ENCODE assay signal across 21 cellular contexts in genomic region chr10:79410315-79411094, GRCh38. TPM values are rescaled to one million over a fixed set of nuclear protein-coding genes. Genes with fewer than 3 reads are reported as not detected.
DNase-seq lines count a peak whose midpoint lies in the region; ATAC-seq, FAIRE-seq and TF ChIP-seq lines count a peak whose summit lies in the region.
"Had no signal": no experiment of that assay in that cellular context is flagged by ENCODE, and none has a peak within 500 bp of the region (broad histone marks: within the 10 kb centered on the region; RNA-seq: fewer than 3 reads in every experiment).

No MANE protein-coding gene starts in this region.

- peak overlapping the region; percentile 6 for H3K27ac Mint-ChIP-seq in astrocyte (ENCODE audit: unreplicated experiment)
- no peak overlapping the region for H3K27ac Mint-ChIP-seq in activated CD8-positive, alpha-beta memory T cell treated with anti-CD3 and anti-CD28 coated beads, Interleukin-2, amount 10 ng/mL, durations not matched to agents 7 days and 5 days
- H3K27ac Mint-ChIP-seq: activated B cell treated with CpG ODN at 0.5 μM for 24 hours; activated CD8-positive, alpha-beta T cell treated with anti-CD3 and anti-CD28 coated beads for 36 hours had no signal

- DNase-seq in astrocyte (ENCODE audit: low read depth) (no peak), globus pallidus (ENCODE audit: low spot score) (peak; percentile 69), mucosa of descending colon (peak in 2 of 3 donors; percentile 16 to 25), suprapubic skin (ENCODE audit: low spot score in 2 of 2) (no peak), transverse colon (no peak), NCI-H1092 treated with DMSO at 0.1 percent for 48 hours (lab: John Stamatoyannopoulos, UW) (no peak), prostate gland (ENCODE audit: low spot score) (no peak)
- DNase-seq in activated CD8-positive, alpha-beta memory T cell treated with anti-CD3 and anti-CD28 coated beads, Interleukin-2, amount 10 ng/mL, durations not matched to agents 7 days and 5 days: no peak
- DNase-seq: activated B cell treated with CpG ODN at 0.5 μM for 24 hours; activated CD8-positive, alpha-beta T cell treated with anti-CD3 and anti-CD28 coated beads for 36 hours; activated gamma-delta T cell; activated T-cell treated with anti-CD3 and anti-CD28 coated beads for 4 hours; effector memory CD4-positive, alpha-beta T cell; NCI-H2081 treated with DMSO at 0.1 percent for 48 hours; OCI-M1; stimulated activated CD8-positive, alpha-beta memory T cell treated with anti-CD3 and anti-CD28 coated beads, Interleukin-4, amount 100 ng/mL, for 48 hours; T1000; trophoblast cell had no signal

- FAIRE-seq in astrocyte (lab: Jason Lieb, UNC): no peak

- no peak overlapping the region for H3K4me3 Mint-ChIP-seq in astrocyte (ENCODE audit: unreplicated experiment)
- no peak overlapping the region for H3K4me3 Mint-ChIP-seq in activated CD8-positive, alpha-beta memory T cell treated with anti-CD3 and anti-CD28 coated beads, Interleukin-2, amount 10 ng/mL, durations not matched to agents 7 days and 5 days
- H3K4me3 Mint-ChIP-seq: activated B cell treated with CpG ODN at 0.5 μM for 24 hours; activated CD8-positive, alpha-beta T cell treated with anti-CD3 and anti-CD28 coated beads for 36 hours; brain had no signal

- no peak overlapping the region for H3K4me2 ChIP-seq in astrocyte (ENCODE audit: low read length)

- H3K36me3 ChIP-seq in astrocyte (ENCODE audit: insufficient read depth, low read length): peaks cover 4% of the 10 kb centered on the region
- no peaks in the 10 kb centered on the region for H3K36me3 ChIP-seq in mucosa of descending colon (ENCODE audit: low read depth)
- H3K36me3 ChIP-seq in suprapubic skin: no peaks in the 10 kb centered on the region
- H3K36me3 ChIP-seq in transverse colon: no peaks in the 10 kb centered on the region
- H3K36me3 ChIP-seq in prostate gland: no peaks in the 10 kb centered on the region
- H3K36me3 ChIP-seq: gastrocnemius medialis had no signal

- no peak for ATAC-seq in mucosa of descending colon
- ATAC-seq in activated CD8-positive, alpha-beta memory T cell treated with anti-CD3 and anti-CD28 coated beads, Interleukin-2, amount 10 ng/mL, durations not matched to agents 7 days and 5 days: no peak
- ATAC-seq: activated CD8-positive, alpha-beta T cell treated with anti-CD3 and anti-CD28 coated beads for 36 hours; gastrocnemius medialis had no signal

- CTCF ChIA-PET in activated CD8-positive, alpha-beta memory T cell treated with anti-CD3 and anti-CD28 coated beads, Interleukin-2, amount 10 ng/mL, durations not matched to agents 7 days and 5 days (lab: Charles Lee): no interaction called here

- in situ Hi-C loops in transverse colon (cut with MboI; ENCODE audit: low pct_ligation_motif_present in 1 of 4, low pct_unique_long_range_greater_than_20kb in 1 of 4, low sequenced_read_pairs in 3 of 4): no loop called here

- H2AFZ ChIP-seq in astrocyte (ENCODE audit: low read depth, low read length): no peak overlapping the region

- H4K20me1 ChIP-seq in astrocyte (ENCODE audit: insufficient read depth, low read length): peaks cover 53% of the 10 kb centered on the region

- H3K27me3 Mint-ChIP-seq in astrocyte (ENCODE audit: low read depth, unreplicated experiment): peaks cover 9% of the 10 kb centered on the region
- no peaks in the 10 kb centered on the region for H3K27me3 Mint-ChIP-seq in activated CD8-positive, alpha-beta memory T cell treated with anti-CD3 and anti-CD28 coated beads, Interleukin-2, amount 10 ng/mL, durations not matched to agents 7 days and 5 days
- H3K27me3 Mint-ChIP-seq: activated B cell treated with CpG ODN at 0.5 μM for 24 hours; activated CD8-positive, alpha-beta T cell treated with anti-CD3 and anti-CD28 coated beads for 36 hours; brain had no signal

- no peaks in the 10 kb centered on the region for H3K27me3 ChIP-seq in astrocyte (ENCODE audit: insufficient read depth, low read length)
- H3K27me3 ChIP-seq in suprapubic skin: no peaks in the 10 kb centered on the region
- no peaks in the 10 kb centered on the region for H3K27me3 ChIP-seq in transverse colon
- no peaks in the 10 kb centered on the region for H3K27me3 ChIP-seq in prostate gland (replicated peaks; ENCODE audit: insufficient read depth)
- H3K27me3 ChIP-seq: gastrocnemius medialis had no signal

- no peak overlapping the region for H3K4me3 ChIP-seq in astrocyte (ENCODE audit: insufficient read depth, low read depth, low read length)
- H3K4me3 ChIP-seq in mucosa of descending colon: no peak overlapping the region
- no peak overlapping the region for H3K4me3 ChIP-seq in suprapubic skin
- no peak overlapping the region for H3K4me3 ChIP-seq in transverse colon
- H3K4me3 ChIP-seq in prostate gland: no peak overlapping the region
- H3K4me3 ChIP-seq: gastrocnemius medialis, lung had no signal

- H3K9me3 Mint-ChIP-seq in astrocyte (ENCODE audit: unreplicated experiment): no peaks in the 10 kb centered on the region
- H3K9me3 Mint-ChIP-seq in activated CD8-positive, alpha-beta memory T cell treated with anti-CD3 and anti-CD28 coated beads, Interleukin-2, amount 10 ng/mL, durations not matched to agents 7 days and 5 days (ENCODE audit: low read depth): no peaks in the 10 kb centered on the region
- H3K9me3 Mint-ChIP-seq: activated B cell treated with CpG ODN at 0.5 μM for 24 hours; activated CD8-positive, alpha-beta T cell treated with anti-CD3 and anti-CD28 coated beads for 36 hours; brain had no signal

- peaks cover 23% of the 10 kb centered on the region for H3K4me1 ChIP-seq in astrocyte (ENCODE audit: insufficient read depth, low read length)
- H3K4me1 ChIP-seq in mucosa of descending colon (ENCODE audit: low read depth): peaks cover 15% of the 10 kb centered on the region
- peaks cover 21% of the 10 kb centered on the region for H3K4me1 ChIP-seq in suprapubic skin
- H3K4me1 ChIP-seq in transverse colon: peaks cover 45 to 56% (median 52%) of the 10 kb centered on the region in 4 donors
- H3K4me1 ChIP-seq in prostate gland (replicated peaks): peaks cover 36% of the 10 kb centered on the region
- H3K4me1 ChIP-seq: gastrocnemius medialis had no signal

- WGBS in suprapubic skin: 80% methylated on average over 10 of the region's 10 CpGs
- WGBS in transverse colon (ENCODE audit: low coverage in 1 of 2), 2 donors: 60 to 80% methylated on average over 1 to 10 of the region's 10 CpGs
- WGBS in prostate gland: 69% methylated on average over 10 of the region's 10 CpGs

- H3K36me3 Mint-ChIP-seq in astrocyte (ENCODE audit: low read depth, unreplicated experiment): peaks cover 18% of the 10 kb centered on the region
- H3K36me3 Mint-ChIP-seq in activated CD8-positive, alpha-beta memory T cell treated with anti-CD3 and anti-CD28 coated beads, Interleukin-2, amount 10 ng/mL, durations not matched to agents 7 days and 5 days: no peaks in the 10 kb centered on the region
- H3K36me3 Mint-ChIP-seq: brain had no signal

- intact Hi-C loops in mucosa of descending colon (cut with DNase I, micrococcal nuclease) (no loop called here), transverse colon (cut with DNase I; ENCODE audit: low total_unique reads) (no loop called here), prostate gland (cut with DNase I) (no loop called here)

- no peak for TF ChIP-seq EP300 in suprapubic skin (IDR thresholded peaks at IDR 0.05)
- no peak for TF ChIP-seq EP300 in transverse colon (IDR thresholded peaks at IDR 0.05; ENCODE audit: low read depth)

- peaks cover 29% of the 10 kb centered on the region for H3K4me1 Mint-ChIP-seq in astrocyte (ENCODE audit: low read depth, unreplicated experiment)
- H3K4me1 Mint-ChIP-seq in activated CD8-positive, alpha-beta memory T cell treated with anti-CD3 and anti-CD28 coated beads, Interleukin-2, amount 10 ng/mL, durations not matched to agents 7 days and 5 days: peaks cover 10% of the 10 kb centered on the region

- H3K9ac ChIP-seq in astrocyte (ENCODE audit: low read length): no peak overlapping the region

- peaks cover 22% of the 10 kb centered on the region for H3K79me2 ChIP-seq in astrocyte (ENCODE audit: insufficient read depth, low read length)

- TF ChIP-seq CTCF in astrocyte (IDR thresholded peaks at IDR 0.05; ENCODE audit: insufficient read depth, low read depth, low read length) (no peak), mucosa of descending colon (IDR thresholded peaks at IDR 0.05) (no peak), suprapubic skin (IDR thresholded peaks at IDR 0.05) (no peak), transverse colon (IDR thresholded peaks at IDR 0.05) (no peak), prostate gland (IDR thresholded peaks at IDR 0.05) (no peak)

- TF ChIP-seq POLR2A in suprapubic skin (IDR thresholded peaks at IDR 0.05) (no peak), transverse colon (IDR thresholded peaks at IDR 0.05) (no peak), prostate gland (IDR thresholded peaks at IDR 0.05) (no peak)

- H3K9me3 ChIP-seq in astrocyte (ENCODE audit: insufficient read depth, low read depth, low read length) (no peaks in the 10 kb centered on the region), mucosa of descending colon (no peaks in the 10 kb centered on the region), suprapubic skin (no peaks in the 10 kb centered on the region), transverse colon (no peaks in the 10 kb centered on the region), prostate gland (no peaks in the 10 kb centered on the region)
- H3K9me3 ChIP-seq: gastrocnemius medialis had no signal

- H3K27ac ChIP-seq in astrocyte (ENCODE audit: low read depth, low read length) (no peak overlapping the region), suprapubic skin (peak overlapping the region; percentile 5), transverse colon (no peak overlapping the region), prostate gland (no peak overlapping the region)

RNA-seq across cellular contexts. Expression of gene ZCCHC24, which starts 34.9 kb away (rescaled TPM):
- total RNA-seq in astrocyte (21.4 and 26.2 TPM in 2 replicates), mucosa of descending colon (100 to 1,000 TPM in 1 of 3 donors, 10 to 100 TPM in 1, 1 to 10 TPM in 1; 5.6 to 125 (median 22.8) TPM), suprapubic skin (10 to 100 TPM in 2 of 4 donors, 1 to 10 TPM in 2; 8.9 to 17.3 (median 12.8) TPM), transverse colon (10 to 100 TPM; 15.6 to 41.1 (median 22.5) TPM), prostate gland (10 to 100 TPM; 20.8 to 51.2 TPM)
- total RNA-seq in activated CD8-positive, alpha-beta memory T cell treated with anti-CD3 and anti-CD28 coated beads, Interleukin-2, amount 10 ng/mL, durations not matched to agents 7 days and 5 days: 1 to 10 TPM; 2.4 to 3.1 TPM

Comparison
In these comparisons a context has a peak if more than half of its experiments do, and no peak if none do; other contexts are left out.
1. DNase-seq: peak in globus pallidus (single experiment) and mucosa of descending colon (2 of 3); none in astrocyte (single experiment), suprapubic skin (0 of 2), transverse colon (single experiment), NCI-H1092 treated with DMSO at 0.1 percent for 48 hours (single experiment), activated CD8-positive, alpha-beta memory T cell treated with anti-CD3 and anti-CD28 coated beads, Interleukin-2, amount 10 ng/mL, durations not matched to agents 7 days and 5 days (single experiment) and prostate gland (single experiment).